Comparison of ENCODE assay signal across 1 cellular context in the genomic region with DNA sequence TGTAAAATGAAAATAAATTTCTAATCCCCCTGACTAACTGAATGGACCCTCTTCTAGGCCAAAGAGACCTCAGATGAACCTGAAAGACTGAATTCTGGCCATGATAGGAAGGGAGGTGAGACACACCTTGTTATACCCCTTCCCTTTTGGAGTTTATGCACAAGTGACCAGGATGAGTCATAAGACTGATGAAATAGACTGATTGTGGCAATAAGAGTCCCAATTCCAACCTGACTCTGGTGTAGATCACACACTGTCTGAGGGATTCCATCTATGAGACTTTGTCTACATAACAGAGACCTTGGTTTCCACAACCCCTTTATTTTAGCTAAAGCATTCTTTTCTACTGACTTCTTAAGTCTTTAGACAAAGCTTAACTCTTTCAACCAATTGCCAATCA.
A peak's percentile ranks its signal among the peaks of the same experiment; 100 is the strongest.
TF ChIP-seq lines count a peak whose summit lies in the region.

No MANE protein-coding gene starts in this region.

TF ChIP-seq in K562, 482 proteins besides CTCF, POLR2A, EP300 and RAD21:
- TF ChIP-seq FOSL1 (tag; conservative IDR thresholded peaks at IDR 0.05): 0 out of 2 replicates have a peak, but pooled peaks have one; percentile 43
- TF ChIP-seq ELF1 (tag; IDR thresholded peaks at IDR 0.05): no peak
- TF ChIP-seq ZKSCAN8 (CRISPR knock-in tag; IDR thresholded peaks at IDR 0.05): no peak
- no peak for TF ChIP-seq NR3C1 (CRISPR knock-in tag; IDR thresholded peaks at IDR 0.05)
- TF ChIP-seq DACH1 (IDR thresholded peaks at IDR 0.05; ENCODE audit: partially characterized antibody): no peak
- no peak for TF ChIP-seq ZNF764 (CRISPR knock-in tag; IDR thresholded peaks at IDR 0.05; ENCODE audit: low read depth)
- no peak for TF ChIP-seq MCM5 (IDR thresholded peaks at IDR 0.05; ENCODE audit: low read depth)
- no peak for TF ChIP-seq ETV6 (IDR thresholded peaks at IDR 0.05; ENCODE audit: borderline replicate concordance in 1 of 2, low read depth in 2 of 2, low read length in 1 of 2)
- no peak for TF ChIP-seq ETV6 (CRISPR knock-in tag; IDR thresholded peaks at IDR 0.05; ENCODE audit: borderline replicate concordance)
- TF ChIP-seq ZBTB1 (CRISPR knock-in tag; IDR thresholded peaks at IDR 0.05; ENCODE audit: borderline replicate concordance, low read depth): no peak
- TF ChIP-seq PYGO2 (tag; IDR thresholded peaks at IDR 0.05): no peak
- no peak for TF ChIP-seq CCAR2 (IDR thresholded peaks at IDR 0.05; ENCODE audit: low read depth, low read length)
- TF ChIP-seq ZNF274 (IDR thresholded peaks at IDR 0.05; ENCODE audit: borderline replicate concordance, low read depth, low read length): no peak
- TF ChIP-seq CREM (IDR thresholded peaks at IDR 0.05; ENCODE audit: low read depth): no peak
- TF ChIP-seq CHCHD3 (CRISPR knock-in tag; IDR thresholded peaks at IDR 0.05): no peak
- TF ChIP-seq ZNF121 (CRISPR knock-in tag; conservative IDR thresholded peaks at IDR 0.05): no peak
- no peak for TF ChIP-seq ATF1 (CRISPR knock-in tag; IDR thresholded peaks at IDR 0.05)
- TF ChIP-seq ATF1 (tag; IDR thresholded peaks at IDR 0.05): no peak
- TF ChIP-seq ZEB2 (IDR thresholded peaks at IDR 0.05): no peak
- no peak for TF ChIP-seq TSC22D4 (tag; IDR thresholded peaks at IDR 0.05)
- 0 out of 2 replicates have a peak, but pooled peaks have one; percentile 21 for TF ChIP-seq JUND (IDR thresholded peaks at IDR 0.05; ENCODE audit: borderline replicate concordance, low read depth, low read length)
- TF ChIP-seq JUND (tag; IDR thresholded peaks at IDR 0.05; ENCODE audit: borderline replicate concordance, low read depth, low read length): peak; percentile 31; the same call in 1 of the 3 replicates
- TF ChIP-seq ZNF445 (CRISPR knock-in tag; IDR thresholded peaks at IDR 0.05; ENCODE audit: low read depth): no peak
- TF ChIP-seq ZZZ3 (IDR thresholded peaks at IDR 0.05): no peak
- TF ChIP-seq, protein P1, sequence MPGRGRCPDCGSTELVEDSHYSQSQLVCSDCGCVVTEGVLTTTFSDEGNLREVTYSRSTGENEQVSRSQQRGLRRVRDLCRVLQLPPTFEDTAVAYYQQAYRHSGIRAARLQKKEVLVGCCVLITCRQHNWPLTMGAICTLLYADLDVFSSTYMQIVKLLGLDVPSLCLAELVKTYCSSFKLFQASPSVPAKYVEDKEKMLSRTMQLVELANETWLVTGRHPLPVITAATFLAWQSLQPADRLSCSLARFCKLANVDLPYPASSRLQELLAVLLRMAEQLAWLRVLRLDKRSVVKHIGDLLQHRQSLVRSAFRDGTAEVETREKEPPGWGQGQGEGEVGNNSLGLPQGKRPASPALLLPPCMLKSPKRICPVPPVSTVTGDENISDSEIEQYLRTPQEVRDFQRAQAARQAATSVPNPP (IDR thresholded peaks at IDR 0.05; ENCODE audit: borderline replicate concordance, insufficient read depth, insufficient read length): no peak
- TF ChIP-seq ZNF668 (CRISPR knock-in tag; IDR thresholded peaks at IDR 0.05): no peak
- TF ChIP-seq, protein P2, sequence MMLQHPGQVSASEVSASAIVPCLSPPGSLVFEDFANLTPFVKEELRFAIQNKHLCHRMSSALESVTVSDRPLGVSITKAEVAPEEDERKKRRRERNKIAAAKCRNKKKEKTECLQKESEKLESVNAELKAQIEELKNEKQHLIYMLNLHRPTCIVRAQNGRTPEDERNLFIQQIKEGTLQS (IDR thresholded peaks at IDR 0.05): peak; percentile 42; the same call in 1 of the 2 replicates
- TF ChIP-seq, protein P2 (CRISPR knock-in tag; conservative IDR thresholded peaks at IDR 0.05): no peak
TF ChIP-seq in K562: peak in this region for 3.
